ENCODE assay signal across 13 cellular contexts in the genomic region with DNA sequence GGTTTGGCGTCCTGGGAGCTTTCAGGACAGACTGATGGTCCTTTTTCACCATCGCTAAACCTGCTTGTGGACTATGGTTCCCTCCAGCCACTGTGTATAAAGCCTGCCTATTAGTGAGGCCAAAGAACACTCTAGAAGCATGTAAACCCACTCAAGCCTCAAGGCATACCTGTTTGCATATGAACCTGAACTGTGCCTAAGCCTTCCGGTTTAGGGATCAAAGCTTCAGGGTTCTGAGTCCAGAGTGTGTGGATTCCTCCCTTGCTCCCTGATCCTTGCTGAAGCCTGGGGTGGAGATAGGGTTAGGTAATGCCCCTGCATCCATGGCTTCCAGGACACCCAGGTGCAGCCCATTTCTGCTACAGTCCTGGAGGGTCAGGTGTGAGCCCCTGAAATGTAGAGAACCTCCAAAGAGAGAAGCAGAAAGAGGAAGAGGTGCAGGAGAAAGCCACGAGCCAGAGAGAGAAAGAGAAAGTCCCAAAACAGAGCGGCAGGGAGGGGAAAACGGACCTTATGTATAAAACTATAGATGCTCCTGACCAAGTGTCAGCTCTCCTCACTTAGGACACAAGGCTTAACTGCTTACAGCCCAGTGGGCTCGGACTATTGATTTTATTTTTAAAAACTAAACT.
A peak's percentile ranks its signal among the peaks of the same experiment; 100 is the strongest.
DNase-seq lines count a peak whose midpoint lies in the region; ATAC-seq, FAIRE-seq and TF ChIP-seq lines count a peak whose summit lies in the region.
"Had no signal": no experiment of that assay in that cellular context is flagged by ENCODE, and none has a peak within 500 bp of the region (broad histone marks: within the 10 kb centered on the region; RNA-seq: fewer than 3 reads in every experiment).

No MANE protein-coding gene starts in this region.

- no peaks in the 10 kb centered on the region for H3K9me2 ChIP-seq in MM.1S (replicated peaks; ENCODE audit: insufficient read depth, low read length)

- in situ Hi-C loops in GM12878 (cut with MboI): no loop called here

- peaks cover 24 to 46% of the 10 kb centered on the region in 2 donors for H3K36me3 Mint-ChIP-seq in CD4-positive, alpha-beta memory T cell
- H3K36me3 Mint-ChIP-seq in naive thymus-derived CD4-positive, alpha-beta T cell: peaks cover 0 to 31% (median 18%) of the 10 kb centered on the region in 5 donors

- peaks cover 26% of the 10 kb centered on the region for H3F3A ChIP-seq in MM.1S (ENCODE audit: insufficient read depth, low read length)

- H3K79me2 ChIP-seq in MM.1S (ENCODE audit: low read length): no peaks in the 10 kb centered on the region
- no peaks in the 10 kb centered on the region for H3K79me2 ChIP-seq in GM12878 (ENCODE audit: control insufficient read depth, insufficient read depth, low read length)

- H3K4me3 ChIP-seq in CD4-positive, alpha-beta memory T cell (ENCODE audit: low read length in 2 of 2): peak overlapping the region; percentile 71 to 88
- H3K4me3 ChIP-seq in MM.1S (ENCODE audit: low read length) (peak overlapping the region; percentile 39), GM12878 (no peak overlapping the region), testis (no peak overlapping the region), left lung (peak overlapping the region in 1 of 2 donors; percentile 8), prostate gland (no peak overlapping the region)
- peak overlapping the region; percentile 68 for H3K4me3 ChIP-seq in naive thymus-derived CD4-positive, alpha-beta T cell (ENCODE audit: low read length)
- H3K4me3 ChIP-seq: suprapubic skin had no signal

- no peak for FAIRE-seq in GM12878 (lab: Jason Lieb, UNC)

- peaks cover 0 to 3% (median 0%) of the 10 kb centered on the region in 8 donors for H3K9me3 Mint-ChIP-seq in CD4-positive, alpha-beta memory T cell
- H3K9me3 Mint-ChIP-seq in naive thymus-derived CD4-positive, alpha-beta T cell: no peaks in the 10 kb centered on the region

- POLR2A ChIA-PET in CD4-positive, alpha-beta memory T cell (lab: Charles Lee; ENCODE audit: partially characterized antibody): interaction anchor here (0.7 to 17.6 kb wide), 16 partner anchors 11 to 136 kb away, joined by 3 to 270 read pairs (median 8); a partner anchor contains a TSS
- POLR2A ChIA-PET in GM12878 (lab: Charles Lee): no interaction called here
- POLR2A ChIA-PET in naive thymus-derived CD4-positive, alpha-beta T cell (lab: Charles Lee): interaction anchor here (0.7 to 10.0 kb wide), 22 partner anchors 8 to 121 kb away, joined by 3 to 176 read pairs (median 6); a partner anchor contains a TSS

- no peak overlapping the region for H3K9ac ChIP-seq in MM.1S (ENCODE audit: low read length)
- no peak overlapping the region for H3K9ac ChIP-seq in GM12878 (ENCODE audit: control insufficient read depth, insufficient read depth, low read length)

- TF ChIP-seq RAD21 in GM12878 (IDR thresholded peaks at IDR 0.05; ENCODE audit: insufficient read depth, low read depth, low read length): no peak

- H3K36me3 ChIP-seq in CD4-positive, alpha-beta memory T cell (ENCODE audit: insufficient read depth, low read length): no peaks in the 10 kb centered on the region
- H3K36me3 ChIP-seq in MM.1S (replicated peaks; ENCODE audit: insufficient read depth, low read length) (no peaks in the 10 kb centered on the region), GM12878 (ENCODE audit: control insufficient read depth in 2 of 2, insufficient read depth in 2 of 2, low read length in 1 of 2) (no peaks in the 10 kb centered on the region), testis (ENCODE audit: low read depth, missing control alignments) (no peaks in the 10 kb centered on the region), left lung (no peaks in the 10 kb centered on the region), prostate gland (no peaks in the 10 kb centered on the region)
- peaks cover 0 to 4% (median 0%) of the 10 kb centered on the region in 3 experiments for H3K36me3 ChIP-seq in naive thymus-derived CD4-positive, alpha-beta T cell (ENCODE audit: control insufficient read depth in 2 of 3, insufficient read depth in 3 of 3, low read length in 3 of 3)
- H3K36me3 ChIP-seq: suprapubic skin had no signal

- peaks cover 88% of the 10 kb centered on the region for H3K4me1 ChIP-seq in CD4-positive, alpha-beta memory T cell (ENCODE audit: insufficient read depth, low read length)
- H3K4me1 ChIP-seq in MM.1S (ENCODE audit: low read length) (peaks cover 29% of the 10 kb centered on the region), GM12878 (ENCODE audit: control insufficient read depth, insufficient read depth, low read length) (no peaks in the 10 kb centered on the region), testis (no peaks in the 10 kb centered on the region), left lung (peaks cover 0 to 4% of the 10 kb centered on the region in 2 donors), prostate gland (replicated peaks) (no peaks in the 10 kb centered on the region)
- peaks cover 47 to 60% of the 10 kb centered on the region in 2 donors for H3K4me1 ChIP-seq in naive thymus-derived CD4-positive, alpha-beta T cell (ENCODE audit: control insufficient read depth in 2 of 2, insufficient read depth in 2 of 2, low read length in 2 of 2)
- H3K4me1 ChIP-seq: suprapubic skin had no signal

- H3K4me1 Mint-ChIP-seq in CD4-positive, alpha-beta memory T cell: peaks cover 47 to 96% (median 72%) of the 10 kb centered on the region in 4 donors
- peaks cover 53 to 86% (median 72%) of the 10 kb centered on the region in 7 donors for H3K4me1 Mint-ChIP-seq in naive thymus-derived CD4-positive, alpha-beta T cell

- H3K4me3 Mint-ChIP-seq in CD4-positive, alpha-beta memory T cell: peak overlapping the region; percentile 91 to 99 (median 96)
- peak overlapping the region; percentile 85 to 99 (median 97) for H3K4me3 Mint-ChIP-seq in naive thymus-derived CD4-positive, alpha-beta T cell

- peak; percentile 38 for ATAC-seq in GM12878
- ATAC-seq in naive thymus-derived CD4-positive, alpha-beta T cell: no peak
- no peak for ATAC-seq in left lung
- ATAC-seq in HG03196 (IDR thresholded peaks at IDR 0.05; ENCODE audit: unreplicated experiment): no peak

- SMC1A ChIA-PET in GM12878 (lab: Charles Lee; ENCODE audit: uncharacterized antibody, unreplicated experiment): interaction anchor here (0.9 to 1.3 kb wide), 2 partner anchors 114 to 117 kb away, joined by 3 read pairs; no protein-coding TSS in a partner anchor

- no peak for TF ChIP-seq POLR2A in GM12878 (IDR thresholded peaks at IDR 0.05; ENCODE audit: low read depth, low read length)
- TF ChIP-seq POLR2A in testis (IDR thresholded peaks at IDR 0.05): no peak
- TF ChIP-seq POLR2A in prostate gland (IDR thresholded peaks at IDR 0.05): no peak

- no peak for DNase-seq in CD4-positive, alpha-beta memory T cell
- DNase-seq in MM.1S (no peak), GM12878 (ENCODE audit: low read depth, low spot score) (no peak), testis (no peak), left lung (no peak), prostate gland (ENCODE audit: low spot score) (no peak)
- DNase-seq in naive thymus-derived CD4-positive, alpha-beta T cell: no peak
- DNase-seq: activated CD4-positive, CD25-positive, alpha-beta regulatory T cell; NCI-H1417 treated with DMSO at 0.1 percent for 48 hours; NCI-H526; SHP77 had no signal

- no peaks in the 10 kb centered on the region for H3K9me3 ChIP-seq in CD4-positive, alpha-beta memory T cell (ENCODE audit: control insufficient read depth in 1 of 2, low read length in 2 of 2)
- H3K9me3 ChIP-seq in MM.1S (replicated peaks; ENCODE audit: insufficient read depth, low read length) (no peaks in the 10 kb centered on the region), GM12878 (replicated peaks; ENCODE audit: control insufficient read depth, insufficient read depth, low read length) (no peaks in the 10 kb centered on the region; the same call in 2 of the 3 replicates), testis (no peaks in the 10 kb centered on the region), left lung (no peaks in the 10 kb centered on the region), prostate gland (no peaks in the 10 kb centered on the region)
- H3K9me3 ChIP-seq in naive thymus-derived CD4-positive, alpha-beta T cell (ENCODE audit: control insufficient read depth in 2 of 3, low read length in 3 of 3): no peaks in the 10 kb centered on the region
- H3K9me3 ChIP-seq: suprapubic skin had no signal

- H3K27me3 Mint-ChIP-seq in CD4-positive, alpha-beta memory T cell: no peaks in the 10 kb centered on the region
- peaks cover 0 to 15% (median 0%) of the 10 kb centered on the region in 5 donors for H3K27me3 Mint-ChIP-seq in naive thymus-derived CD4-positive, alpha-beta T cell

- RAD21 ChIA-PET in GM12878 (lab: Charles Lee; ENCODE audit: unreplicated experiment): no interaction called here

- 2% methylated on average over 7 of the region's 7 CpGs for WGBS in GM12878 (ENCODE audit: insufficient coverage, insufficient replicate concordance, low lambda C conversion rate, missing lambda C conversion rate)
- 82 to 92% methylated on average over 7 of the region's 7 CpGs for WGBS in testis, 2 donors
- 89% methylated on average over 7 of the region's 7 CpGs for WGBS in prostate gland

- intact Hi-C loops in CD4-positive, alpha-beta memory T cell (cut with micrococcal nuclease): loop anchor here (1.0 to 2.0 kb wide), 5 partner anchors 56 to 137 kb away; a partner anchor contains a TSS
- intact Hi-C loops in GM12878 (cut with micrococcal nuclease; ENCODE audit: unreplicated experiment) (no loop called here), testis (cut with DNase I; ENCODE audit: low total_unique reads) (no loop called here), left lung (cut with DNase I) (no loop called here), prostate gland (cut with DNase I) (no loop called here)
- intact Hi-C loops in naive thymus-derived CD4-positive, alpha-beta T cell (cut with micrococcal nuclease): loop anchor here (1.0 to 10.0 kb wide), 10 partner anchors 11 to 1274 kb away; a partner anchor contains a TSS

- no peaks in the 10 kb centered on the region for H4K20me1 ChIP-seq in MM.1S (ENCODE audit: insufficient read depth, low read length)
- no peaks in the 10 kb centered on the region for H4K20me1 ChIP-seq in GM12878 (ENCODE audit: control insufficient read depth, insufficient read depth)

- TF ChIP-seq CTCF in MM.1S (IDR thresholded peaks at IDR 0.05; ENCODE audit: low read length) (no peak), GM12878 (IDR thresholded peaks at IDR 0.05 in 2 of 3, conservative IDR thresholded peaks at IDR 0.05 in 1 of 3; ENCODE audit: control insufficient read depth in 2 of 3, extremely low read depth in 1 of 3, insufficient read depth in 1 of 3, low read depth in 3 of 3, low read length in 3 of 3) (no peak), testis (IDR thresholded peaks at IDR 0.05) (no peak), left lung (IDR thresholded peaks at IDR 0.05) (no peak), prostate gland (IDR thresholded peaks at IDR 0.05) (no peak)

- BruUV-seq in GM12878 (replicated peaks; lab: Mats Ljungman, UMichigan): no TSS peak

- H3K27me3 ChIP-seq in CD4-positive, alpha-beta memory T cell (ENCODE audit: insufficient read depth, low read length): no peaks in the 10 kb centered on the region
- H3K27me3 ChIP-seq in MM.1S (replicated peaks; ENCODE audit: insufficient read depth, low read length) (peaks cover 37% of the 10 kb centered on the region), GM12878 (replicated peaks in 1 of 2; ENCODE audit: control insufficient read depth in 2 of 2, insufficient read depth in 2 of 2, low read length in 1 of 2) (peaks cover 0 to 2% of the 10 kb centered on the region in 2 experiments; a peak in 2 of 4 replicates), testis (no peaks in the 10 kb centered on the region), left lung (no peaks in the 10 kb centered on the region), prostate gland (replicated peaks; ENCODE audit: insufficient read depth) (peaks cover 3% of the 10 kb centered on the region)
- H3K27me3 ChIP-seq in naive thymus-derived CD4-positive, alpha-beta T cell (ENCODE audit: control insufficient read depth in 2 of 2, insufficient read depth in 2 of 2, low read length in 2 of 2): no peaks in the 10 kb centered on the region

- no peak for TF ChIP-seq EP300 in GM12878 (IDR thresholded peaks at IDR 0.05; ENCODE audit: borderline replicate concordance in 1 of 2, control insufficient read depth in 1 of 2, low read depth in 2 of 2, low read length in 2 of 2)

- H2AFZ ChIP-seq in MM.1S (ENCODE audit: low read length): no peak overlapping the region
- no peak overlapping the region for H2AFZ ChIP-seq in GM12878 (ENCODE audit: control insufficient read depth, low read depth, low read length)

- peak overlapping the region; percentile 84 for H3K27ac ChIP-seq in CD4-positive, alpha-beta memory T cell (ENCODE audit: low read depth, low read length)
- H3K27ac ChIP-seq in MM.1S (ENCODE audit: low read length) (peak overlapping the region; percentile 27; the same call in 1 of the 2 replicates), GM12878 (ENCODE audit: control insufficient read depth, insufficient read depth) (no peak overlapping the region), testis (no peak overlapping the region), left lung (no peak overlapping the region), prostate gland (no peak overlapping the region)
- peak overlapping the region; percentile 77 for H3K27ac ChIP-seq in naive thymus-derived CD4-positive, alpha-beta T cell (ENCODE audit: low read depth, low read length)
- H3K27ac ChIP-seq: suprapubic skin had no signal

- peak overlapping the region; percentile 95 for H3K4me2 ChIP-seq in MM.1S (ENCODE audit: low read depth, low read length)
- no peak overlapping the region for H3K4me2 ChIP-seq in GM12878 (ENCODE audit: control insufficient read depth, insufficient read depth)

- H3K27ac Mint-ChIP-seq in CD4-positive, alpha-beta memory T cell: peak overlapping the region; percentile 79 to 97 (median 92)
- H3K27ac Mint-ChIP-seq in naive thymus-derived CD4-positive, alpha-beta T cell: peak overlapping the region; percentile 77 to 98 (median 95)

- CTCF ChIA-PET in CD4-positive, alpha-beta memory T cell (lab: Charles Lee; ENCODE audit: partially characterized antibody): interaction anchor here (0.5 to 7.5 kb wide), 32 partner anchors 9 to 319 kb away, joined by 3 to 224 read pairs (median 5); a partner anchor contains a TSS
- CTCF ChIA-PET in GM12878 (lab: Yijun Ruan, JAX): no interaction called here
- CTCF ChIA-PET in naive thymus-derived CD4-positive, alpha-beta T cell (lab: Charles Lee): interaction anchor here (0.7 to 6.9 kb wide), 30 partner anchors 10 to 137 kb away, joined by 3 to 128 read pairs (median 6); a partner anchor contains a TSS

Comparison
In these comparisons a context has a peak if more than half of its experiments do, and no peak if none do; other contexts are left out.
1. H3K27ac ChIP-seq: peak in CD4-positive, alpha-beta memory T cell (single experiment), MM.1S (single experiment) and naive thymus-derived CD4-positive, alpha-beta T cell (single experiment); none in GM12878 (single experiment), testis (0 of 2), left lung (0 of 2) and prostate gland (0 of 2).
2. H3K4me3 ChIP-seq: peak in CD4-positive, alpha-beta memory T cell (2 of 2), MM.1S (single experiment) and naive thymus-derived CD4-positive, alpha-beta T cell (single experiment); none in GM12878 (single experiment), testis (0 of 2) and prostate gland (0 of 2).
3. intact Hi-C loops: an anchor here in CD4-positive, alpha-beta memory T cell (1.0 to 2.0 kb wide) and naive thymus-derived CD4-positive, alpha-beta T cell (1.0 to 10.0 kb wide); none called in GM12878, testis, left lung and prostate gland.